ENCODE assay signal across 27 cellular contexts in the genomic region with DNA sequence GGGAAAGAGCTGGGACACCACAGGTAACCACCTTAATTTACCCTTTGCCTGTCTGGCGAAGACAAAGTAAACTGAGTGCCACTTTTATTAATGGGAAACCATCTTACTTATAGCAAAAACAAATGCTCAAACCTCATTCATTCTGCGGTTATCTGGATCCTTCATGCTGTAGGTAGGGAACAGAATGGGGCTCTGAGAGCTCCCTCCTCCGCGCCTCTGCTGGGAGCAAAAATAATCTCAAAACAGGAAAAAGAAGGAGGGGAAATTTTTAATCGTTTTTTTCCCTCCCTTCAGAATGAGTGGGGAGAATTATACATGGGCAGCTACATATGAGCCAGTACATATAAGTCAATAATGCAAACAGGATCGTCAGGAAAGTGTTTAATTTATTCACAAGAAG.
"Had no signal": no experiment of that assay in that cellular context is flagged by ENCODE, and none has a peak within 500 bp of the region (broad histone marks: within the 10 kb centered on the region; RNA-seq: fewer than 3 reads in every experiment).

No MANE protein-coding gene starts in this region.

- H3K27ac ChIP-seq: ascending aorta, cardiac muscle cell, colonic mucosa, neutrophil, right lobe of liver, suprapubic skin, tibial artery had no signal

- H3K4me3 Mint-ChIP-seq: activated CD8-positive, alpha-beta memory T cell treated with anti-CD3 and anti-CD28 coated beads, Interleukin-2, amount 10 ng/mL, durations not matched to agents 7 days and 5 days; activated CD8-positive, alpha-beta T cell treated with anti-CD3 and anti-CD28 coated beads, Interleukin-2, amount 10 ng/mL, durations not matched to agents 7 days and 5 days; brain; immature natural killer cell; mesothelial cell of epicardium; naive B cell; nephron progenitor cell had no signal

- H3K9me3 Mint-ChIP-seq: activated naive CD4-positive, alpha-beta T cell treated with anti-CD3 and anti-CD28 coated beads, Interleukin-2, amount 50 U/mL, for 72 hours; brain; immature natural killer cell; mesothelial cell of epicardium; naive B cell; nephron progenitor cell had no signal

- H3K27me3 Mint-ChIP-seq: activated CD8-positive, alpha-beta memory T cell treated with anti-CD3 and anti-CD28 coated beads, Interleukin-2, amount 10 ng/mL, durations not matched to agents 7 days and 5 days; brain; naive B cell; progenitor cell of endocrine pancreas had no signal

- H3K9me3 ChIP-seq: ascending aorta, colonic mucosa, heart left ventricle, neutrophil, right lobe of liver, suprapubic skin, tibial artery had no signal

- H3K27ac Mint-ChIP-seq: activated CD8-positive, alpha-beta memory T cell treated with anti-CD3 and anti-CD28 coated beads, Interleukin-2, amount 10 ng/mL, durations not matched to agents 7 days and 5 days; activated CD8-positive, alpha-beta T cell treated with anti-CD3 and anti-CD28 coated beads, Interleukin-2, amount 10 ng/mL, durations not matched to agents 7 days and 5 days; activated naive CD4-positive, alpha-beta T cell treated with anti-CD3 and anti-CD28 coated beads, Interleukin-2, amount 50 U/mL, for 72 hours; brain; mesothelial cell of epicardium; naive B cell; nephron progenitor cell; progenitor cell of endocrine pancreas had no signal

- H3K4me1 ChIP-seq: colonic mucosa, right lobe of liver had no signal

- ATAC-seq: activated CD8-positive, alpha-beta memory T cell treated with anti-CD3 and anti-CD28 coated beads, Interleukin-2, amount 10 ng/mL, durations not matched to agents 7 days and 5 days; activated CD8-positive, alpha-beta T cell treated with anti-CD3 and anti-CD28 coated beads, Interleukin-2, amount 10 ng/mL, durations not matched to agents 7 days and 5 days; activated naive CD4-positive, alpha-beta T cell treated with anti-CD3 and anti-CD28 coated beads, Interleukin-2, amount 50 U/mL, for 72 hours; heart left ventricle; right lobe of liver; SK-N-SH treated with all-trans-retinoic acid at 6 μM for 48 hours had no signal

- DNase-seq: activated CD4-positive, alpha-beta T cell treated with anti-CD3 and anti-CD28 coated beads for 48 hours; activated CD4-positive, CD25-positive, alpha-beta regulatory T cell; activated CD8-positive, alpha-beta memory T cell treated with anti-CD3 and anti-CD28 coated beads, Interleukin-2, amount 10 ng/mL, durations not matched to agents 7 days and 5 days; activated CD8-positive, alpha-beta T cell treated with anti-CD3 and anti-CD28 coated beads, Interleukin-2, amount 10 ng/mL, durations not matched to agents 7 days and 5 days; activated gamma-delta T cell treated with Interleukin-2 at 50 U/mL for 16 hours; cerebellar nuclear complex; colonic mucosa; heart left ventricle; hypothalamus; immature natural killer cell; kidney; naive B cell; nephron progenitor cell; right lobe of liver; stimulated activated CD4-positive, alpha-beta T cell treated with anti-CD3 and anti-CD28 coated beads, Interleukin-12 subunit alpha, Interleukin-12 subunit beta, amount 100 ng/mL, for 4 hours; stimulated activated CD4-positive, alpha-beta T cell treated with anti-CD3 and anti-CD28 coated beads, Interleukin-4, amount 100 ng/mL, for 1 hour; T-helper 1 cell; tibial artery had no signal

- H3K36me3 Mint-ChIP-seq: activated naive CD4-positive, alpha-beta T cell treated with anti-CD3 and anti-CD28 coated beads, Interleukin-2, amount 50 U/mL, for 72 hours; brain; immature natural killer cell; mesothelial cell of epicardium; naive B cell had no signal

- H3K27me3 ChIP-seq: ascending aorta, cardiac muscle cell, colonic mucosa, heart left ventricle, neutrophil, right lobe of liver, suprapubic skin, tibial artery had no signal

- H3K4me3 ChIP-seq: ascending aorta, cardiac muscle cell, colonic mucosa, heart left ventricle, right lobe of liver, suprapubic skin, tibial artery had no signal

- H3K36me3 ChIP-seq: ascending aorta, cardiac muscle cell, colonic mucosa, heart left ventricle, neutrophil, right lobe of liver, suprapubic skin, tibial artery had no signal
